ENCODE assay signal across 8 cellular contexts in the genomic region with DNA sequence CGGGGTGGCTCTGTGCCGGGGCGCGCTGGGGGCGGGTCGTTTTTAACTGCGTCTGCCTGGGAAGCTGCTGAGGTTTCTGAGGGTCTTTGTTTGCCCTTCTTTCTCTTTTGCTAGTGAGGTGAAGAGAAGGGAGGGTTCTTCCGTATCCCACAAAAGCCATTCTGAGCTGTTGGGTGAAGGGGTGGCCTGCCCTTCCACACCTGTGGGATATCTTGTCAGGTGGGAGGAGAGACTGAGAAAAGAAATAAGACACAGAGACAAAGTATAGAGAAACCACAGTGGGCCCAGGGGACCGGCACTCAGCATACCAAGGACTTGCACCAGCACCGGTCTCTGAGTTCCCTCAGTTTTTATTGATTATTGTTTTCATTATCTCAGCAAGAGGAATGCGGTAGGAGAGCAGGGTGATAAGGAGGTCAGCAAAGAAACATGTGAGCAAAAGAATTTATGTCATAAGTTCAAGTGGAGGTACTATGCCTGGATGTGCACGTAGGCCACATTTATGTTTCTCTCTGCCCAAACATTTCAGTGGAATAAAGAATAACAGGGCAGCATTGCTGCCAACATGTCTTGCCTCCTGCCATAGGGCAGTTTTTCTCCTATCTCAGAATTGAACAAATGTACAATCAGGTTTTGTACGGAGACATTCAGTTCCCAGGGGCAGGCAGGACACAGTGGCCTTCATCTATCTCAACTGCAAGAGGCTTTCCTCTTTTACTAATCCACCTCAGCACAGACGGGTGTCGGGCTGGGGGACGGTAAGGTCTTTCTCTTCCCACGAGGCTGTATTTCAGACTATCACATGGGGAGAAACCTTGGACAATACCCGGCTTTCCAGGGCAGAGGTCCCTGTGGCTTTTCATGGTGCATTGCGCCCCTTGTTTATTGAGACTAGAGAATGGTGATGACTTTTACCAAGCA. TPM values are rescaled to one million over a fixed set of nuclear protein-coding genes. Genes with fewer than 3 reads are reported as not detected.
A peak's percentile ranks its signal among the peaks of the same experiment; 100 is the strongest.
DNase-seq lines count a peak whose midpoint lies in the region; ATAC-seq lines count a peak whose summit lies in the region.

No MANE protein-coding gene starts in this region.

- peak; percentile 5 for DNase-seq in activated CD4-positive, alpha-beta T cell treated with anti-CD3 and anti-CD28 coated beads, Interleukin-2, amount 50 U/mL, for 1 hour
- no peak for DNase-seq in activated CD4-positive, alpha-beta T cell treated with anti-CD3 and anti-CD28 coated beads, Interleukin-2, amount 50 U/mL, for 48 hours
- DNase-seq in activated T-helper 2 cell treated with anti-CD3 and anti-CD28 coated beads, Interferon-gamma antibody, Interleukin-2, Interleukin-4, amounts not matched to agents 10 μg/mL and 5 μg/mL and 100 μg/mL, durations not matched to agents 14 hours and 24 hours and 36 hours (ENCODE audit: low spot score) = no peak
- DNase-seq in iPS DF 4.7 (ENCODE audit: extremely low read depth, low spot score) (peak; percentile 49), hepatic stellate cell (ENCODE audit: low spot score) (no peak), cerebellar nuclear complex (lab: John Stamatoyannopoulos, UW) (no peak)

- no peaks in the 10 kb centered on the region for H3K27me3 ChIP-seq in skeletal muscle tissue (ENCODE audit: control insufficient read depth in 3 of 3, insufficient read depth in 3 of 3, low read length in 3 of 3)

- peak overlapping the region; percentile 76 for H3K27ac ChIP-seq in skeletal muscle tissue (ENCODE audit: low read depth, low read length)

- intact Hi-C loops in activated T-helper 2 cell treated with anti-CD3 and anti-CD28 coated beads, Interferon-gamma antibody, Interleukin-2, Interleukin-4, amounts not matched to agents 10 μg/mL and 5 μg/mL and 100 μg/mL, durations not matched to agents 14 hours and 24 hours and 36 hours (cut with micrococcal nuclease) = loop anchor here (1.0 kb wide), 5 partner anchors 17 to 81 kb away; a partner anchor contains a TSS

- ATAC-seq in HG03064 (IDR thresholded peaks at IDR 0.05; ENCODE audit: low read depth, unreplicated experiment) = peak; percentile 15

- H3K4me1 Mint-ChIP-seq in activated T-helper 2 cell treated with anti-CD3 and anti-CD28 coated beads, Interferon-gamma antibody, Interleukin-2, Interleukin-4, amounts not matched to agents 10 μg/mL and 5 μg/mL and 100 μg/mL, durations not matched to agents 14 hours and 24 hours and 36 hours (ENCODE audit: low read depth) = peaks cover 19% of the 10 kb centered on the region

- H3K9ac ChIP-seq in skeletal muscle tissue (ENCODE audit: low read depth in 1 of 3, low read length in 3 of 3) = peak overlapping the region; percentile 77 to 81 (median 81)

- no peaks in the 10 kb centered on the region for H3K9me3 Mint-ChIP-seq in activated T-helper 2 cell treated with anti-CD3 and anti-CD28 coated beads, Interferon-gamma antibody, Interleukin-2, Interleukin-4, amounts not matched to agents 10 μg/mL and 5 μg/mL and 100 μg/mL, durations not matched to agents 14 hours and 24 hours and 36 hours

- peaks cover 7% of the 10 kb centered on the region for H3K36me3 Mint-ChIP-seq in activated T-helper 2 cell treated with anti-CD3 and anti-CD28 coated beads, Interferon-gamma antibody, Interleukin-2, Interleukin-4, amounts not matched to agents 10 μg/mL and 5 μg/mL and 100 μg/mL, durations not matched to agents 14 hours and 24 hours and 36 hours (ENCODE audit: low read depth)

- peaks cover 12% of the 10 kb centered on the region for H3K27me3 Mint-ChIP-seq in activated T-helper 2 cell treated with anti-CD3 and anti-CD28 coated beads, Interferon-gamma antibody, Interleukin-2, Interleukin-4, amounts not matched to agents 10 μg/mL and 5 μg/mL and 100 μg/mL, durations not matched to agents 14 hours and 24 hours and 36 hours (ENCODE audit: low read depth)

- H3K9me3 ChIP-seq in skeletal muscle tissue (ENCODE audit: control insufficient read depth in 3 of 3, low read length in 3 of 3) = no peaks in the 10 kb centered on the region

- peak overlapping the region; percentile 90 for H3K4me3 Mint-ChIP-seq in activated T-helper 2 cell treated with anti-CD3 and anti-CD28 coated beads, Interferon-gamma antibody, Interleukin-2, Interleukin-4, amounts not matched to agents 10 μg/mL and 5 μg/mL and 100 μg/mL, durations not matched to agents 14 hours and 24 hours and 36 hours (ENCODE audit: low read depth)

- peak overlapping the region; percentile 80 for H3K27ac Mint-ChIP-seq in activated T-helper 2 cell treated with anti-CD3 and anti-CD28 coated beads, Interferon-gamma antibody, Interleukin-2, Interleukin-4, amounts not matched to agents 10 μg/mL and 5 μg/mL and 100 μg/mL, durations not matched to agents 14 hours and 24 hours and 36 hours

- peaks cover 0 to 3% (median 0%) of the 10 kb centered on the region in 3 donors for H3K36me3 ChIP-seq in skeletal muscle tissue (ENCODE audit: control insufficient read depth in 3 of 3, insufficient read depth in 3 of 3, low read length in 3 of 3)

- H3K4me1 ChIP-seq in skeletal muscle tissue (ENCODE audit: control insufficient read depth in 3 of 3, insufficient read depth in 3 of 3, low read length in 3 of 3) = peaks cover 3 to 16% (median 13%) of the 10 kb centered on the region in 3 donors

- peak overlapping the region; percentile 77 to 85 (median 80) for H3K4me3 ChIP-seq in skeletal muscle tissue (ENCODE audit: low read length in 3 of 3)

RNA-seq across cellular contexts. Expression of a gene that starts 1.0 kb away (rescaled TPM):
- total RNA-seq in activated T-helper 2 cell treated with anti-CD3 and anti-CD28 coated beads, Interferon-gamma antibody, Interleukin-2, Interleukin-4, amounts not matched to agents 10 μg/mL and 5 μg/mL and 100 μg/mL, durations not matched to agents 14 hours and 24 hours and 36 hours = 6.7 and 6.9 TPM in 2 replicates
- 4.2 TPM for total RNA-seq in skeletal muscle tissue

RNA-seq across cellular contexts. Expression of a gene that starts 48.1 kb away (rescaled TPM):
- 86.4 and 87.0 TPM in 2 replicates for total RNA-seq in activated T-helper 2 cell treated with anti-CD3 and anti-CD28 coated beads, Interferon-gamma antibody, Interleukin-2, Interleukin-4, amounts not matched to agents 10 μg/mL and 5 μg/mL and 100 μg/mL, durations not matched to agents 14 hours and 24 hours and 36 hours
- total RNA-seq in skeletal muscle tissue = 5.7 TPM

Comparison
In these comparisons a context has a peak if more than half of its experiments do, and no peak if none do; other contexts are left out.
1. DNase-seq: peak in activated CD4-positive, alpha-beta T cell treated with anti-CD3 and anti-CD28 coated beads, Interleukin-2, amount 50 U/mL, for 1 hour (single experiment) and iPS DF 4.7 (single experiment); none in activated CD4-positive, alpha-beta T cell treated with anti-CD3 and anti-CD28 coated beads, Interleukin-2, amount 50 U/mL, for 48 hours (0 of 2), activated T-helper 2 cell treated with anti-CD3 and anti-CD28 coated beads, Interferon-gamma antibody, Interleukin-2, Interleukin-4, amounts not matched to agents 10 μg/mL and 5 μg/mL and 100 μg/mL, durations not matched to agents 14 hours and 24 hours and 36 hours (single experiment), hepatic stellate cell (single experiment) and cerebellar nuclear complex (0 of 2).
2. RNA of a gene that starts 48.1 kb away (total RNA-seq): 86.4 to 87.0 TPM in activated T-helper 2 cell treated with anti-CD3 and anti-CD28 coated beads, Interferon-gamma antibody, Interleukin-2, Interleukin-4, amounts not matched to agents 10 μg/mL and 5 μg/mL and 100 μg/mL, durations not matched to agents 14 hours and 24 hours and 36 hours; 5.7 TPM in skeletal muscle tissue (single experiment); every median in the first group is over 10 times any median in the second.